8 cellular contexts compared by ENCODE assay signal in genomic region chr22:32764330-32765116, GRCh38. TPM values are rescaled to one million over a fixed set of nuclear protein-coding genes. Genes with fewer than 3 reads are reported as not detected.
A peak's percentile ranks its signal among the peaks of the same experiment; 100 is the strongest.
DNase-seq lines count a peak whose midpoint lies in the region; ATAC-seq lines count a peak whose summit lies in the region.

No MANE protein-coding gene starts in this region.

- peak; percentile 68 for DNase-seq in M059J (ENCODE audit: low read depth)
- DNase-seq in cerebellar cortex (ENCODE audit: low spot score), result peak; percentile 19
- no peak for DNase-seq in T-helper 2 cell treated with Interferon-gamma antibody and Interleukin-4, amounts not matched to agents 5 μg/mL and 100 μg/mL, for 36 hours (ENCODE audit: low spot score)
- no peak for DNase-seq in ureter (ENCODE audit: low spot score)
- no peak for DNase-seq in H7

- ATAC-seq in HG03354 (IDR thresholded peaks at IDR 0.05; ENCODE audit: poor library complexity, severe bottlenecking, unreplicated experiment), result no peak

- H3K4me1 Mint-ChIP-seq in T-helper 2 cell treated with Interferon-gamma antibody and Interleukin-4, amounts not matched to agents 5 μg/mL and 100 μg/mL, for 36 hours (ENCODE audit: low read depth), result no peaks in the 10 kb centered on the region

- no peaks in the 10 kb centered on the region for H3K36me3 ChIP-seq in H7 (replicated peaks; ENCODE audit: control insufficient read depth, insufficient read depth, low read length)

- H3K27me3 ChIP-seq in layer of hippocampus (ENCODE audit: control insufficient read depth, insufficient read depth, low read length) (no peaks in the 10 kb centered on the region), H7 (ENCODE audit: control insufficient read depth, insufficient read depth, low read length) (no peaks in the 10 kb centered on the region)

- no peaks in the 10 kb centered on the region for H3K9me3 Mint-ChIP-seq in T-helper 2 cell treated with Interferon-gamma antibody and Interleukin-4, amounts not matched to agents 5 μg/mL and 100 μg/mL, for 36 hours

- no peak overlapping the region for H3K27ac Mint-ChIP-seq in T-helper 2 cell treated with Interferon-gamma antibody and Interleukin-4, amounts not matched to agents 5 μg/mL and 100 μg/mL, for 36 hours

- no peak overlapping the region for H3K4me3 Mint-ChIP-seq in T-helper 2 cell treated with Interferon-gamma antibody and Interleukin-4, amounts not matched to agents 5 μg/mL and 100 μg/mL, for 36 hours

- no peak overlapping the region for H3K4me3 ChIP-seq in H7 (ENCODE audit: insufficient read depth, low read depth, low read length)

- peaks cover 17% of the 10 kb centered on the region for H3K27me3 Mint-ChIP-seq in T-helper 2 cell treated with Interferon-gamma antibody and Interleukin-4, amounts not matched to agents 5 μg/mL and 100 μg/mL, for 36 hours (ENCODE audit: low read depth)

- no peaks in the 10 kb centered on the region for H3K36me3 Mint-ChIP-seq in T-helper 2 cell treated with Interferon-gamma antibody and Interleukin-4, amounts not matched to agents 5 μg/mL and 100 μg/mL, for 36 hours (ENCODE audit: low read depth)

- H3K27ac ChIP-seq in layer of hippocampus (ENCODE audit: low read depth, low read length), result peak overlapping the region; percentile 46
- H3K27ac ChIP-seq in temporal lobe (ENCODE audit: low read depth, low read length), result peak overlapping the region; percentile 38

RNA-seq across cellular contexts. Expression of gene TIMP3, which starts 37.0 kb away (rescaled TPM):
- 45.9 and 62.1 TPM in 2 replicates for total RNA-seq in M059J (2014; rRNA removed; shearing (Covaris generic))
- total RNA-seq in temporal lobe (18.2 TPM), ureter (279 TPM)
- total RNA-seq in H7 (2014; rRNA removed; shearing (Covaris generic)), result 5.0 and 6.7 TPM in 2 replicates

Comparison
In these comparisons a context has a peak if more than half of its experiments do, and no peak if none do; other contexts are left out.
1. DNase-seq: peak in M059J (single experiment) and cerebellar cortex (single experiment); none in T-helper 2 cell treated with Interferon-gamma antibody and Interleukin-4, amounts not matched to agents 5 μg/mL and 100 μg/mL, for 36 hours (single experiment), ureter (single experiment) and H7 (single experiment).